Comparison of ENCODE assay signal across 19 cellular contexts in the genomic region with DNA sequence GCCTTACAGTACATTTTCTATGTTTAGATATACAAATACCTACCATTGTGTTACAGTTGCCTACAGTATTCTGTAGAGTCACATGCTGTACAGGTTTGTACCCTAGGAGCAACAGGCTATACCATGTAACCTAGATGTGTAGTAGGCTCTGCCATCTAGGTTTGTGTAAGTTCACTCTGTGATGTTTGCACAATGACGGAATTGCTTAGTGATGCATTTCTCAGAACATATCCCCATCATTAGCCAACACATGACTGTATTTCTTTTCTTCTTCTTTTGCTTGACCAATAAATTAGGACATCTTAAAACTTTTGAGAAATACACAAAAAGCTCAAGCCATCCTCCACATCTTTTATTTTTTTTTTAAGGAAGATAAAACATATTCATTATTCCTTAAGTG. TPM values are rescaled to one million over a fixed set of nuclear protein-coding genes. Genes with fewer than 3 reads are reported as not detected.
DNase-seq lines count a peak whose midpoint lies in the region; ATAC-seq and TF ChIP-seq lines count a peak whose summit lies in the region.
"Had no signal": no experiment of that assay in that cellular context is flagged by ENCODE, and none has a peak within 500 bp of the region (broad histone marks: within the 10 kb centered on the region; RNA-seq: fewer than 3 reads in every experiment).

No MANE protein-coding gene starts in this region.

- H3K36me3 Mint-ChIP-seq in CD4-positive, alpha-beta T cell (ENCODE audit: low read depth) = peaks cover 4% of the 10 kb centered on the region
- no peaks in the 10 kb centered on the region for H3K36me3 Mint-ChIP-seq in H9 (ENCODE audit: insufficient read depth in 1 of 3, low read depth in 3 of 3)

- no peak overlapping the region for H2BK5ac ChIP-seq in H9 (ENCODE audit: insufficient read length, low read length)

- CTCF ChIA-PET in CD4-positive, alpha-beta T cell (lab: Charles Lee) = no interaction called here

- H4K20me1 ChIP-seq in OCI-LY1 (ENCODE audit: insufficient read depth, low read length) (no peaks in the 10 kb centered on the region), H9 (ENCODE audit: control insufficient read depth, insufficient read depth, insufficient read length) (no peaks in the 10 kb centered on the region)

- ATAC-seq in CD4-positive, alpha-beta T cell (ENCODE audit: poor library complexity) = no peak
- no peak for ATAC-seq in HG03457 (IDR thresholded peaks at IDR 0.05; ENCODE audit: unreplicated experiment)
- ATAC-seq: activated CD8-positive, alpha-beta T cell treated with anti-CD3 and anti-CD28 coated beads for 36 hours had no signal

- H3K27ac ChIP-seq in CD4-positive, alpha-beta T cell (ENCODE audit: low read depth, low read length) = no peak overlapping the region
- H3K27ac ChIP-seq in OCI-LY1 (ENCODE audit: low read depth, low read length, poor library complexity, severe bottlenecking) (peak overlapping the region; percentile 13), esophagus squamous epithelium (peak overlapping the region; percentile 29 to 87 (median 84)), subcutaneous abdominal adipose tissue (ENCODE audit: low read depth, low read length) (peak overlapping the region; percentile 95), H9 (ENCODE audit: insufficient read length, low read depth, low read length) (no peak overlapping the region)

- no peak overlapping the region for H3K23ac ChIP-seq in H9 (ENCODE audit: insufficient read length, low read depth, low read length)

- no peak overlapping the region for H3K4me2 ChIP-seq in OCI-LY1 (ENCODE audit: low read length)
- no peak overlapping the region for H3K4me2 ChIP-seq in H9 (ENCODE audit: insufficient read depth, insufficient read length, low read length)

- no peak overlapping the region for H3K9ac ChIP-seq in OCI-LY1 (ENCODE audit: low read length)
- peak overlapping the region in 1 of 5 donors; percentile 36 for H3K9ac ChIP-seq in subcutaneous abdominal adipose tissue (ENCODE audit: low read length in 5 of 5)
- H3K9ac ChIP-seq in H9 (ENCODE audit: extremely low read depth, insufficient read length, low read length) = no peak overlapping the region

- no peaks in the 10 kb centered on the region for H3K27me3 Mint-ChIP-seq in CD4-positive, alpha-beta T cell
- peaks cover 53% of the 10 kb centered on the region for H3K27me3 Mint-ChIP-seq in H9 (ENCODE audit: low read depth)
- H3K27me3 Mint-ChIP-seq: activated B cell treated with CpG ODN at 0.5 μM for 24 hours; activated CD8-positive, alpha-beta T cell treated with anti-CD3 and anti-CD28 coated beads for 36 hours; CD4-positive, alpha-beta memory T cell had no signal

- H3K4me1 ChIP-seq in OCI-LY1 (ENCODE audit: insufficient read depth, low read length, severe bottlenecking) (peaks cover 31% of the 10 kb centered on the region), esophagus squamous epithelium (peaks cover 22 to 82% (median 50%) of the 10 kb centered on the region in 3 donors), subcutaneous abdominal adipose tissue (ENCODE audit: control insufficient read depth in 5 of 5, insufficient read depth in 5 of 5, low read length in 5 of 5) (peaks cover 7 to 88% (median 73%) of the 10 kb centered on the region in 5 donors), H9 (ENCODE audit: insufficient read depth, low read length) (no peaks in the 10 kb centered on the region)

- no peak overlapping the region for H2BK120ac ChIP-seq in H9 (ENCODE audit: low read depth, low read length, poor library complexity, severe bottlenecking)

- POLR2A ChIA-PET in CD4-positive, alpha-beta T cell (lab: Charles Lee) = no interaction called here

- no peak for TF ChIP-seq CTCF in CD4-positive, alpha-beta T cell (IDR thresholded peaks at IDR 0.05)
- TF ChIP-seq CTCF in OCI-LY1 (IDR thresholded peaks at IDR 0.05; ENCODE audit: low read length) = no peak
- no peak for TF ChIP-seq CTCF in esophagus squamous epithelium (IDR thresholded peaks at IDR 0.05)
- TF ChIP-seq CTCF in H9 (conservative IDR thresholded peaks at IDR 0.05) = no peak

- no peak overlapping the region for H4K8ac ChIP-seq in H9 (replicated peaks; ENCODE audit: insufficient read length, low read depth, low read length)

- no peaks in the 10 kb centered on the region for H3K9me3 ChIP-seq in CD4-positive, alpha-beta T cell (ENCODE audit: control insufficient read depth, low read length)
- H3K9me3 ChIP-seq in OCI-LY1 (ENCODE audit: low read length) = no peaks in the 10 kb centered on the region
- H3K9me3 ChIP-seq in esophagus squamous epithelium = no peaks in the 10 kb centered on the region
- no peaks in the 10 kb centered on the region for H3K9me3 ChIP-seq in subcutaneous abdominal adipose tissue (ENCODE audit: control insufficient read depth in 5 of 5, low read length in 5 of 5)
- H3K9me3 ChIP-seq in H9 (ENCODE audit: control insufficient read depth, low read depth, low read length) = no peaks in the 10 kb centered on the region
- H3K9me3 ChIP-seq: HAP-1 had no signal

- H3K27me3 ChIP-seq in CD4-positive, alpha-beta T cell (ENCODE audit: control insufficient read depth, insufficient read depth, low read length) = no peaks in the 10 kb centered on the region
- H3K27me3 ChIP-seq in OCI-LY1 (ENCODE audit: insufficient read depth, low read length) (no peaks in the 10 kb centered on the region), esophagus squamous epithelium (peaks cover 0 to 6% (median 0%) of the 10 kb centered on the region in 4 donors), subcutaneous abdominal adipose tissue (ENCODE audit: control insufficient read depth in 5 of 5, insufficient read depth in 4 of 5, low read length in 5 of 5) (no peaks in the 10 kb centered on the region), H9 (ENCODE audit: insufficient read depth, low read length) (peaks cover 24% of the 10 kb centered on the region)

- H3K23me2 ChIP-seq in H9 (ENCODE audit: insufficient read length, low read depth, low read length, poor library complexity, severe bottlenecking) = peaks cover 15% of the 10 kb centered on the region

- no peak overlapping the region for H4K5ac ChIP-seq in H9 (ENCODE audit: insufficient read length, low read depth, low read length)

- intact Hi-C loops in CD4-positive, alpha-beta T cell (cut with DNase I, micrococcal nuclease) = loop anchor here in 1 of 2 experiments (2.0 kb wide), 1 partner anchor 16 kb away; no protein-coding TSS in a partner anchor
- intact Hi-C loops in esophagus squamous epithelium (cut with DNase I) = no loop called here

- H2AFZ ChIP-seq in OCI-LY1 (ENCODE audit: low read length) = no peak overlapping the region
- no peak overlapping the region for H2AFZ ChIP-seq in H9 (ENCODE audit: low read length)

- H2BK20ac ChIP-seq in H9 (ENCODE audit: low read depth, low read length, poor library complexity, severe bottlenecking) = no peak overlapping the region

- no peak for DNase-seq in CD4-positive, alpha-beta T cell
- DNase-seq in esophagus squamous epithelium (lab: John Stamatoyannopoulos, UW) = no peak
- no peak for DNase-seq in H9
- DNase-seq in activated CD4-positive, alpha-beta T cell treated with anti-CD3 and anti-CD28 coated beads for 1 hour = no peak
- no peak for DNase-seq in NCI-H748 treated with DMSO at 0.1 percent for 48 hours (lab: John Stamatoyannopoulos, UW)
- DNase-seq: activated B cell treated with CpG ODN at 0.5 μM for 24 hours; activated CD8-positive, alpha-beta T cell treated with anti-CD3 and anti-CD28 coated beads for 36 hours; CD4-positive, alpha-beta memory T cell; DMS79; effector memory CD4-positive, alpha-beta T cell; KG1; NCI-H2029; RPMI8226; stimulated activated CD4-positive, alpha-beta T cell treated with anti-CD3 and anti-CD28 coated beads, Interleukin-4, amount 100 ng/mL, for 24 hours; T-helper 9 cell had no signal

- no peaks in the 10 kb centered on the region for H3K36me3 ChIP-seq in OCI-LY1 (ENCODE audit: insufficient read depth, low read length)
- H3K36me3 ChIP-seq in esophagus squamous epithelium = no peaks in the 10 kb centered on the region
- H3K36me3 ChIP-seq in subcutaneous abdominal adipose tissue (ENCODE audit: control insufficient read depth in 5 of 5, insufficient read depth in 5 of 5, low read length in 5 of 5) = no peaks in the 10 kb centered on the region
- H3K36me3 ChIP-seq: HAP-1 had no signal

- no peaks in the 10 kb centered on the region for H3K9me3 Mint-ChIP-seq in CD4-positive, alpha-beta T cell
- no peaks in the 10 kb centered on the region for H3K9me3 Mint-ChIP-seq in H9
- H3K9me3 Mint-ChIP-seq: activated B cell treated with CpG ODN at 0.5 μM for 24 hours; activated CD8-positive, alpha-beta T cell treated with anti-CD3 and anti-CD28 coated beads for 36 hours; CD4-positive, alpha-beta memory T cell had no signal

- H3K18ac ChIP-seq in H9 (ENCODE audit: insufficient read length, low read depth, low read length) = no peak overlapping the region

- H3K79me2 ChIP-seq in OCI-LY1 (ENCODE audit: insufficient read depth, low read length) (no peaks in the 10 kb centered on the region), H9 (ENCODE audit: insufficient read depth, low read length) (no peaks in the 10 kb centered on the region)

- H3K14ac ChIP-seq in H9 (ENCODE audit: insufficient read depth, low read length) = no peak overlapping the region

- no peaks in the 10 kb centered on the region for H3K79me1 ChIP-seq in H9 (ENCODE audit: insufficient read depth, low read depth, low read length, poor library complexity, severe bottlenecking)

- H3K4me3 Mint-ChIP-seq in CD4-positive, alpha-beta T cell = no peak overlapping the region
- H3K4me3 Mint-ChIP-seq in H9 = no peak overlapping the region
- H3K4me3 Mint-ChIP-seq: activated B cell treated with CpG ODN at 0.5 μM for 24 hours; activated CD8-positive, alpha-beta T cell treated with anti-CD3 and anti-CD28 coated beads for 36 hours; CD4-positive, alpha-beta memory T cell had no signal

- no peak overlapping the region for H4K91ac ChIP-seq in H9 (ENCODE audit: insufficient read length, low read depth, low read length)

- H3F3A ChIP-seq in OCI-LY1 (ENCODE audit: insufficient read depth, low read length) = no peaks in the 10 kb centered on the region

- no peak for TF ChIP-seq POLR2A in esophagus squamous epithelium (IDR thresholded peaks at IDR 0.05)

- H3K9me2 ChIP-seq in OCI-LY1 (ENCODE audit: low read depth, low read length) = no peaks in the 10 kb centered on the region

- no peak overlapping the region for H3T11ph ChIP-seq in H9 (ENCODE audit: low read length)

- 54 to 56% methylated on average over 1 of the region's 1 CpG for WGBS in esophagus squamous epithelium, 2 donors
- WGBS in H9 (ENCODE audit: extremely low coverage, insufficient read length, low lambda C conversion rate) = no CpG with 5 or more reads among the region's 1 CpG

- H3K56ac ChIP-seq in H9 (ENCODE audit: insufficient read length, low read depth, low read length) = no peak overlapping the region

- no peak overlapping the region for H3K4me3 ChIP-seq in OCI-LY1 (ENCODE audit: low read depth, low read length, poor library complexity, severe bottlenecking)
- no peak overlapping the region for H3K4me3 ChIP-seq in esophagus squamous epithelium
- no peak overlapping the region for H3K4me3 ChIP-seq in subcutaneous abdominal adipose tissue (ENCODE audit: low read depth in 1 of 5, low read length in 5 of 5)
- H3K4me3 ChIP-seq: HAP-1 had no signal

- H3K4ac ChIP-seq in H9 (ENCODE audit: low read depth, low read length) = no peak overlapping the region

- H2AK5ac ChIP-seq in H9 (ENCODE audit: insufficient read length, low read length) = no peak overlapping the region

- H2BK15ac ChIP-seq in H9 (ENCODE audit: low read depth, low read length) = no peak overlapping the region

- H2BK12ac ChIP-seq in H9 (ENCODE audit: insufficient read length, low read depth, low read length) = no peak overlapping the region

- peaks cover 52% of the 10 kb centered on the region for H3K4me1 Mint-ChIP-seq in CD4-positive, alpha-beta T cell (ENCODE audit: low read depth)
- peaks cover 17 to 18% of the 10 kb centered on the region in 2 experiments for H3K4me1 Mint-ChIP-seq in H9

- H3K27ac Mint-ChIP-seq in CD4-positive, alpha-beta T cell = peak overlapping the region; percentile 15
- no peak overlapping the region for H3K27ac Mint-ChIP-seq in H9
- H3K27ac Mint-ChIP-seq: activated B cell treated with CpG ODN at 0.5 μM for 24 hours; activated CD8-positive, alpha-beta T cell treated with anti-CD3 and anti-CD28 coated beads for 36 hours had no signal

RNA-seq across cellular contexts. Expression of a gene that starts 5.5 kb away (rescaled TPM):
- total RNA-seq in CD4-positive, alpha-beta T cell = 100 to 1,000 TPM; 142 to 145 TPM
- total RNA-seq in esophagus squamous epithelium = 10 to 100 TPM; 17.1 to 37.8 (median 26.2) TPM
- total RNA-seq in H9 (2021) = 33.9 and 36.8 TPM in 2 replicates

Comparison
In these comparisons a context has a peak if more than half of its experiments do, and no peak if none do; other contexts are left out.
1. H3K27ac ChIP-seq: peak in OCI-LY1 (single experiment), esophagus squamous epithelium (4 of 4) and subcutaneous abdominal adipose tissue (single experiment); none in CD4-positive, alpha-beta T cell (single experiment) and H9 (single experiment).